Comparison of ENCODE assay signal across 8 cellular contexts in the genomic region with DNA sequence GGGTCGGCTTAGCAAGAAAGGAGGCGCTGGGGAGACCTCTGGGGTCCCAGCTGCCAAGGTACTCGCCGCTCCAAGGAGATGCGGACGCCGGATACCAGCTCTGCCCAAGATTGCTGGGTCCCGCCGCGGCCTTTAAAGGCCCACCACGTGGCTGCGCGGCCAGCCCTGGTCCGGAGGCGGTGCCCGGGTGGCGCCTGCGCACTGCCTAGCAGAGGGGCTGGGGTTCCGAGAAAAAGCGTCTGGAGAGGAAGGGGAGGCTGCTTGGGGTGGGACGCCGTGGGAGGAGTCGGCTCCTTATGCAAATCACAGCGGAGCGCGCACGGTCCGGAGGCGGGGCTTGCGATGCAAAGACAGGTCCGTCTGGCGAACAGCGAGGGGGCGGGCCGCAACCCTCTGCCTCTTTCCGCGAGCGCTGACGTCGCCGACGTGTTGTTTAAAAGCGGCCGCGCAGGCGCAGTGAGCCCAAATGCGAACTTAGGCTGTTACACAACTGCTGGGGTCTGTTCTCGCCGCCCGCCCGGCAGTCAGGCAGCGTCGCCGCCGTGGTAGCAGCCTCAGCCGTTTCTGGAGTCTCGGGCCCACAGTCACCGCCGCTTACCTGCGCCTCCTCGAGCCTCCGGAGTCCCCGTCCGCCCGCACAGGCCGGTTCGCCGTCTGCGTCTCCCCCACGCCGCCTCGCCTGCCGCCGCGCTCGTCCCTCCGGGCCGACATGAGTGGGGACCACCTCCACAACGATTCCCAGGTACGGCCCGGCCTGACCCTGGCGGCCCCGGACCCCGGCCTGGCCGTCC. TPM values are rescaled to one million over a fixed set of nuclear protein-coding genes. Genes with fewer than 3 reads are reported as not detected.
DNase-seq lines count a peak whose midpoint lies in the region; ATAC-seq and TF ChIP-seq lines count a peak whose summit lies in the region.

Gene TOP1 (plus strand): TSS at position 464 of the 791 bp plus-strand sequence. CDS start 246 bp downstream, at position 710.

- H3K27ac ChIP-seq in right atrium auricular region (peak within 1 kb of the TSS; percentile 92 to 98), uterus (peak within 1 kb of the TSS; percentile 90 to 98)

- H3K4me3 ChIP-seq in right atrium auricular region, result peak within 1 kb of the TSS; percentile 71 to 86
- H3K4me3 ChIP-seq in uterus, result peak within 1 kb of the TSS; percentile 74 to 98

- no peak for TF ChIP-seq CTCF in right atrium auricular region (IDR thresholded peaks at IDR 0.05)
- peak in 3 of 4 experiments; percentile 7 to 23 (median 16) for TF ChIP-seq CTCF in uterus (IDR thresholded peaks at IDR 0.05)

- H3K9me3 ChIP-seq in right atrium auricular region (no peaks in the 10 kb centered on the region), uterus (no peaks in the 10 kb centered on the region)

- no peaks in the 10 kb centered on the region for H3K27me3 ChIP-seq in right atrium auricular region
- H3K27me3 ChIP-seq in uterus, result no peaks in the 10 kb centered on the region

- peak; percentile 92 for DNase-seq in NCI-H187 treated with DMSO at 0.1 percent for 48 hours (lab: John Stamatoyannopoulos, UW)
- peak; percentile 94 to 100 (median 100) for DNase-seq in anterior cingulate cortex (lab: John Stamatoyannopoulos, UW)
- DNase-seq in right atrium auricular region (ENCODE audit: low spot score), result peak; percentile 100
- DNase-seq in pulmonary artery endothelial cell (ENCODE audit: low read depth, low spot score), result peak; percentile 100
- peak; percentile 100 for DNase-seq in uterus

- H3K36me3 ChIP-seq in right atrium auricular region (no peaks in the 10 kb centered on the region), uterus (no peaks in the 10 kb centered on the region)

- H3K4me1 ChIP-seq in right atrium auricular region, result peaks cover 0 to 44% of the 10 kb centered on the region in 2 donors
- peaks cover 0 to 8% of the 10 kb centered on the region in 2 donors for H3K4me1 ChIP-seq in uterus

- peak; percentile 99 to 100 for TF ChIP-seq POLR2A in uterus (IDR thresholded peaks at IDR 0.05)

- intact Hi-C loops in T-helper 2 cell treated with Interferon-gamma antibody and Interleukin-4, amounts not matched to agents 100 ng/mL and 5 ng/mL, for 36 hours (cut with micrococcal nuclease), result loop anchor here (1.0 to 2.0 kb wide), 7 partner anchors 20 to 288 kb away; partner anchors contain the start of genes PLCG1 and ZHX3
- intact Hi-C loops in uterus (cut with DNase I; ENCODE audit: low total_unique reads), result no loop called here

- ATAC-seq in GM18499 (IDR thresholded peaks at IDR 0.05; ENCODE audit: insufficient read depth, unreplicated experiment) (peak; percentile 85), HG02943 (IDR thresholded peaks at IDR 0.05; ENCODE audit: low read depth, unreplicated experiment) (peak; percentile 94)

RNA-seq across cellular contexts. Expression of gene TOP1, which starts in this region (rescaled TPM):
- 78.9 and 80.9 TPM in 2 replicates for total RNA-seq in T-helper 2 cell treated with Interferon-gamma antibody and Interleukin-4, amounts not matched to agents 100 ng/mL and 5 ng/mL, for 36 hours
- total RNA-seq in right atrium auricular region (10 to 100 TPM; 19.7 to 21.2 TPM), pulmonary artery endothelial cell (23.0 and 32.0 TPM in 2 replicates), uterus (10 to 100 TPM; 20.5 to 47.1 (median 35.4) TPM)

Comparison
In these comparisons a context has a peak if more than half of its experiments do, and no peak if none do; other contexts are left out.
1. Peak in every context shown above with its lines: DNase-seq, ATAC-seq, H3K4me3 ChIP-seq and H3K27ac ChIP-seq.
2. CTCF ChIP-seq: peak in uterus (3 of 4); none in right atrium auricular region (0 of 2).